10 cellular contexts compared by ENCODE assay signal in the genomic region with DNA sequence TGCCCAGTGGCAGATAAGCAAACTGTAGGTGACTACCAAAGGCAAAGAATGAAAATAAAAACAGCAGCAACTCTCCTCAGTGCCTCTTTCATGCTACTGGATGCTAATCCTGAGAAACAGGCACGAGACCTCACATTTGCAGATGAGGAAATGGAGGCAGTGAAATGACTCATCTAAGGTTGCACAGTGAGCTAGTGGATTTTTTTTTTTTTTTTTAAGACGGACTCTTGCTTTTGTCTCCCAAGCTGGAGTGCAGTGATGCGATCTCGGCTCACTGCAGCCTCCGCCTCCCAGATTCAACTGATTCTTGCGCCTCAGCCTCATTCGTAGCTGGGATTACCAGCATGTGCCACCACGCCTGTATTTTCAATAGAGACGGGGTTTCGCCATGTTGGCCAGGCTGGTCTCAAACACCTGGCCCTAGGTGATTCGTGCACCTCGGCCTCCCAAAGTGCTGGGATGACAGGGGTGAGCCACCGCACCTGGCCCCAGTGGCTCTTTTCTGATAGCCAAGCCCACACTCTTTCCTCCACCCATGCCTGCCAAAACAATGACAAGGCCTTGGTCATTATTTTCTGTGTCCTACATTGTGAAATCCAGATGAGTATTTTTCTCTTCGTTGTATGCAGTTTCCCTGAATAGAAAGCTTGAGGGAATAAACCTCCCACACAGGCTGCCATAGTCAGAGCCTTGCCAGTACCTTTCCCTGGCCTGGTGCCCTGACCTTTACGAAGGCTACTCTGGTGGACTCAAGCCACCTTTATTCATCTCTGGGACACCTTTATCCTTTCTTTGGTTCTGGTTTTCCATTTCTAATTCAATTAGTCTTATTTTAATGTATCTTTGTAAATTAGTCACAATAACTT. TPM values are rescaled to one million over a fixed set of nuclear protein-coding genes. Genes with fewer than 3 reads are reported as not detected.
A peak's percentile ranks its signal among the peaks of the same experiment; 100 is the strongest.
DNase-seq lines count a peak whose midpoint lies in the region; ATAC-seq and TF ChIP-seq lines count a peak whose summit lies in the region.
"Had no signal": no experiment of that assay in that cellular context is flagged by ENCODE, and none has a peak within 500 bp of the region (broad histone marks: within the 10 kb centered on the region; RNA-seq: fewer than 3 reads in every experiment).

No MANE protein-coding gene starts in this region.

- peak; percentile 77 for ATAC-seq in GM18502 (IDR thresholded peaks at IDR 0.05; ENCODE audit: poor library complexity, unreplicated experiment)
- ATAC-seq in GM21367 (IDR thresholded peaks at IDR 0.05; ENCODE audit: unreplicated experiment), result peak; percentile 51
- ATAC-seq in HG03432 (IDR thresholded peaks at IDR 0.05; ENCODE audit: unreplicated experiment), result peak; percentile 80
- no peak for ATAC-seq in left lung
- ATAC-seq: HCT116 had no signal

- DNase-seq in epithelial cell of esophagus (ENCODE audit: low read depth), result peak; percentile 65
- DNase-seq in NCI-H2081 treated with DMSO at 0.1 percent for 48 hours (lab: John Stamatoyannopoulos, UW), result no peak
- DNase-seq in H7, result no peak
- DNase-seq in NCI-H146 treated with DMSO at 0.1 percent for 48 hours (lab: John Stamatoyannopoulos, UW; ENCODE audit: unreplicated experiment), result no peak
- DNase-seq in left lung, result no peak
- DNase-seq: sigmoid colon had no signal

- H3K9me3 ChIP-seq in left lung, result no peaks in the 10 kb centered on the region
- H3K9me3 ChIP-seq: sigmoid colon had no signal

- peak overlapping the region in 1 of 2 donors; percentile 2 for H3K27ac ChIP-seq in left lung
- H3K27ac ChIP-seq: sigmoid colon had no signal

- H3K4me3 ChIP-seq in epithelial cell of esophagus (ENCODE audit: low read length) (no peak overlapping the region), H7 (ENCODE audit: insufficient read depth, low read depth, low read length) (no peak overlapping the region), left lung (no peak overlapping the region)
- H3K4me3 ChIP-seq: sigmoid colon had no signal

- TF ChIP-seq CTCF in epithelial cell of esophagus (IDR thresholded peaks at IDR 0.05; ENCODE audit: insufficient read depth, low read depth, low read length, missing control alignments), result no peak
- TF ChIP-seq CTCF in left lung (IDR thresholded peaks at IDR 0.05), result no peak

- H3K36me3 ChIP-seq in H7 (replicated peaks; ENCODE audit: control insufficient read depth, insufficient read depth, low read length) (no peaks in the 10 kb centered on the region), left lung (peaks cover 0 to 14% of the 10 kb centered on the region in 2 donors)
- H3K36me3 ChIP-seq: sigmoid colon had no signal

- H3K4me1 ChIP-seq in left lung, result peaks cover 0 to 36% of the 10 kb centered on the region in 2 donors

- no peaks in the 10 kb centered on the region for H3K27me3 ChIP-seq in H7 (ENCODE audit: control insufficient read depth, insufficient read depth, low read length)
- no peaks in the 10 kb centered on the region for H3K27me3 ChIP-seq in left lung
- H3K27me3 ChIP-seq: sigmoid colon had no signal

- intact Hi-C loops in left lung (cut with DNase I), result no loop called here

RNA-seq across cellular contexts. Expression of a gene that starts 19.3 kb away (rescaled TPM):
- 2.6 and 3.3 TPM in 2 replicates for total RNA-seq in H7 (2014; rRNA removed; shearing (Covaris generic))
- total RNA-seq in left lung, result 100 to 1,000 TPM in 1 of 2 donors, 10 to 100 TPM in 1; 30.3 to 101 TPM
